ENCODE assay signal across 1 cellular context in the genomic region with DNA sequence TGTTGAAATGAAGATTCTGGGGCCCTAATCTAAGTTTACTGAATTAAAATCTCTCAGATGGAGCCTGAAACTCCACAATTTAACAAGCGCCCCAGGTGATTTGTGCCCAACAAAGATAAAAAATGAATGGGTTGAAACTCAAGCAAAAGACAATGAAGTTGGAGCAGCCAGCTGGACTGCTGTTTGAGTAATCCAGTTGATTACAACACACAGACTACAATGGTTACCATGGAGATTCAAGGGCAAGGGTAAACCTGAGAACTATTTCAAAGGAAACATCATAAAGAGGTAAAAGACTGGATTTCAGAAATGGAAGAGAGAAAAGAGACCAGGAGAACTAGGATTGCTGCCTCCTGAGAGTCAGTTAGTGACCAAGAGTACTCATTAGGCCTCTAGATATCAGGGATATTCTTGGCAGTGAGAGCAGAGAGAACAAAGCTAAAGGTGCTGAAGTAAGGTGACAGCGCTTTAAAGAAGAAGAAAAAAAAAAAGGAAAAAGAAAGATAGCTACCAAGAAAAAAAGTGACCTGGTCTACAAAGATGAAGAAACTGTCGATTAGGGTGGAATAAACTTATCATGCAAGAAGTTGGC.
TF ChIP-seq lines count a peak whose summit lies in the region.

No MANE protein-coding gene starts in this region.

TF ChIP-seq in WTC11, 78 proteins besides CTCF, POLR2A, EP300 and RAD21 (continued from another document):
- no peak for TF ChIP-seq E2F5 (CRISPR knock-in tag; IDR thresholded peaks at IDR 0.05)
- TF ChIP-seq, protein P1, sequence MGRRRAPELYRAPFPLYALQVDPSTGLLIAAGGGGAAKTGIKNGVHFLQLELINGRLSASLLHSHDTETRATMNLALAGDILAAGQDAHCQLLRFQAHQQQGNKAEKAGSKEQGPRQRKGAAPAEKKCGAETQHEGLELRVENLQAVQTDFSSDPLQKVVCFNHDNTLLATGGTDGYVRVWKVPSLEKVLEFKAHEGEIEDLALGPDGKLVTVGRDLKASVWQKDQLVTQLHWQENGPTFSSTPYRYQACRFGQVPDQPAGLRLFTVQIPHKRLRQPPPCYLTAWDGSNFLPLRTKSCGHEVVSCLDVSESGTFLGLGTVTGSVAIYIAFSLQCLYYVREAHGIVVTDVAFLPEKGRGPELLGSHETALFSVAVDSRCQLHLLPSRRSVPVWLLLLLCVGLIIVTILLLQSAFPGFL (CRISPR knock-in tag; IDR thresholded peaks at IDR 0.05; ENCODE audit: borderline replicate concordance): no peak
- TF ChIP-seq, protein P2, sequence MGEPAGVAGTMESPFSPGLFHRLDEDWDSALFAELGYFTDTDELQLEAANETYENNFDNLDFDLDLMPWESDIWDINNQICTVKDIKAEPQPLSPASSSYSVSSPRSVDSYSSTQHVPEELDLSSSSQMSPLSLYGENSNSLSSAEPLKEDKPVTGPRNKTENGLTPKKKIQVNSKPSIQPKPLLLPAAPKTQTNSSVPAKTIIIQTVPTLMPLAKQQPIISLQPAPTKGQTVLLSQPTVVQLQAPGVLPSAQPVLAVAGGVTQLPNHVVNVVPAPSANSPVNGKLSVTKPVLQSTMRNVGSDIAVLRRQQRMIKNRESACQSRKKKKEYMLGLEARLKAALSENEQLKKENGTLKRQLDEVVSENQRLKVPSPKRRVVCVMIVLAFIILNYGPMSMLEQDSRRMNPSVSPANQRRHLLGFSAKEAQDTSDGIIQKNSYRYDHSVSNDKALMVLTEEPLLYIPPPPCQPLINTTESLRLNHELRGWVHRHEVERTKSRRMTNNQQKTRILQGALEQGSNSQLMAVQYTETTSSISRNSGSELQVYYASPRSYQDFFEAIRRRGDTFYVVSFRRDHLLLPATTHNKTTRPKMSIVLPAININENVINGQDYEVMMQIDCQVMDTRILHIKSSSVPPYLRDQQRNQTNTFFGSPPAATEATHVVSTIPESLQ (CRISPR knock-in tag; IDR thresholded peaks at IDR 0.05): no peak
